Comparison of ENCODE assay signal across 7 cellular contexts in genomic region chr10:11016959-11017574, GRCh38. TPM values are rescaled to one million over a fixed set of nuclear protein-coding genes. Genes with fewer than 3 reads are reported as not detected.
DNase-seq lines count a peak whose midpoint lies in the region; ATAC-seq, FAIRE-seq and TF ChIP-seq lines count a peak whose summit lies in the region.

No MANE protein-coding gene starts in this region.

- TF ChIP-seq CTCF in H1 (IDR thresholded peaks at IDR 0.05; ENCODE audit: control extremely low read depth in 1 of 3, insufficient read depth in 1 of 3, low read depth in 1 of 3, low read length in 3 of 3): no peak
- TF ChIP-seq CTCF in neural cell (IDR thresholded peaks at IDR 0.05; ENCODE audit: poor library complexity, severe bottlenecking): no peak

- H3K9ac ChIP-seq in HUES6 (ENCODE audit: low read length) (peak overlapping the region; percentile 61), H1 (replicated peaks in 1 of 4; ENCODE audit: extremely low read depth in 1 of 4, low read depth in 3 of 4, low read length in 3 of 4) (peak overlapping the region; percentile 20 to 67 (median 49); a peak in 6 of 7 replicates), neural cell (ENCODE audit: low read length) (peak overlapping the region; percentile 64)

- TF ChIP-seq RAD21 in H1 (IDR thresholded peaks at IDR 0.05 in 1 of 2, conservative IDR thresholded peaks at IDR 0.05 in 1 of 2; ENCODE audit: low read depth in 2 of 2, low read length in 2 of 2) (no peak), neural cell (conservative IDR thresholded peaks at IDR 0.05) (peak; percentile 15)

- peak overlapping the region; percentile 88 for H2AFZ ChIP-seq in H1 (ENCODE audit: low read length)
- H2AFZ ChIP-seq in neural cell (ENCODE audit: low read depth, low read length): no peak overlapping the region

- CTCF ChIA-PET in H1 (lab: Charles Lee; ENCODE audit: partially characterized antibody): interaction anchor here (0.5 to 1.7 kb wide), 2 partner anchors 19 to 63 kb away, joined by 4 to 5 read pairs; no protein-coding TSS in a partner anchor

- no peak overlapping the region for H3K23ac ChIP-seq in H1 (ENCODE audit: insufficient read length)

- TF ChIP-seq EP300 in H1 (IDR thresholded peaks at IDR 0.05; ENCODE audit: borderline replicate concordance in 1 of 2, low read depth in 2 of 2, low read length in 2 of 2) (no peak), neural cell (conservative IDR thresholded peaks at IDR 0.05; ENCODE audit: poor library complexity, severe bottlenecking) (no peak)

- H3K4me2 ChIP-seq in H1 (ENCODE audit: insufficient read depth in 1 of 2, low read depth in 2 of 2, low read length in 2 of 2): peak overlapping the region; percentile 92 to 93
- no peak overlapping the region for H3K4me2 ChIP-seq in neural cell (ENCODE audit: low read length)

- H3K4me3 ChIP-seq in HUES6 (ENCODE audit: low read depth, low read length) (peak overlapping the region; percentile 68), H1 (ENCODE audit: extremely low read depth in 1 of 4, insufficient read depth in 2 of 4, low read depth in 3 of 4, low read length in 4 of 4) (peak overlapping the region; percentile 45 to 67 (median 62)), neural cell (ENCODE audit: low read length) (peak overlapping the region; percentile 67)

- H2BK12ac ChIP-seq in H1 (ENCODE audit: low read depth, low read length): no peak overlapping the region

- no peak overlapping the region for H4K5ac ChIP-seq in H1 (ENCODE audit: insufficient read length, low read depth, low read length)

- H4K91ac ChIP-seq in H1 (replicated peaks; ENCODE audit: insufficient read length, low read length): peak overlapping the region; percentile 79

- POLR2A ChIA-PET in H1 (lab: Charles Lee; ENCODE audit: partially characterized antibody): interaction anchor here (0.8 to 1.7 kb wide), 5 partner anchors 11 to 89 kb away, joined by 3 to 5 read pairs (median 4); no protein-coding TSS in a partner anchor

- H3K79me2 ChIP-seq in H1 (ENCODE audit: control insufficient read depth in 1 of 2, insufficient read depth in 2 of 2, low read length in 2 of 2): peaks cover 0 to 15% of the 10 kb centered on the region in 2 experiments; a peak in 2 of 4 replicates
- peaks cover 34% of the 10 kb centered on the region for H3K79me2 ChIP-seq in neural cell (replicated peaks; ENCODE audit: insufficient read depth, low read length)

- peak; percentile 34 for ATAC-seq in GM21367 (IDR thresholded peaks at IDR 0.05; ENCODE audit: unreplicated experiment)
- no peak for ATAC-seq in HG02840 (IDR thresholded peaks at IDR 0.05; ENCODE audit: low FRiP score, unreplicated experiment)

- H3K36me3 ChIP-seq in HUES6 (ENCODE audit: control insufficient read depth, insufficient read depth, low read length): no peaks in the 10 kb centered on the region
- no peaks in the 10 kb centered on the region for H3K36me3 ChIP-seq in H1 (ENCODE audit: control insufficient read depth in 2 of 4, insufficient read depth in 4 of 4, low read length in 3 of 4)
- H3K36me3 ChIP-seq in neural cell (ENCODE audit: insufficient read depth, low read length): no peaks in the 10 kb centered on the region

- H4K20me1 ChIP-seq in H1 (replicated peaks in 1 of 2; ENCODE audit: control insufficient read depth in 1 of 2, insufficient read depth in 2 of 2, low read length in 2 of 2) (no peaks in the 10 kb centered on the region), neural cell (ENCODE audit: insufficient read depth) (no peaks in the 10 kb centered on the region)

- no peak overlapping the region for H3K56ac ChIP-seq in H1 (replicated peaks; ENCODE audit: insufficient read length, low read depth, low read length)

- no peak overlapping the region for H3K14ac ChIP-seq in H1 (ENCODE audit: insufficient read length)

- H3K9me3 ChIP-seq in HUES6 (ENCODE audit: control insufficient read depth, insufficient read depth, low read depth, low read length): no peaks in the 10 kb centered on the region
- H3K9me3 ChIP-seq in H1 (ENCODE audit: insufficient read depth in 2 of 2, low read depth in 1 of 2, low read length in 1 of 2): no peaks in the 10 kb centered on the region
- H3K9me3 ChIP-seq in neural cell (ENCODE audit: low read length): no peaks in the 10 kb centered on the region

- no peak overlapping the region for H3K4ac ChIP-seq in H1 (replicated peaks; ENCODE audit: insufficient read length, low read depth, low read length)

- no peaks in the 10 kb centered on the region for H3K79me1 ChIP-seq in H1 (ENCODE audit: low read depth, low read length)

- 9% methylated on average over 19 of the region's 19 CpGs; no CpG with 5 or more reads in 1 of the 2 experiments for WGBS in H1 (ENCODE audit: extremely low coverage in 1 of 2, insufficient coverage in 1 of 2, insufficient read length in 1 of 2, insufficient replicate concordance in 2 of 2, low coverage in 1 of 2, low lambda C conversion rate in 2 of 2, missing lambda C conversion rate in 1 of 2), 2 experiments

- H2AK5ac ChIP-seq in H1 (ENCODE audit: low read depth, low read length): no peak overlapping the region

- no peak for DNase-seq in H1 (ENCODE audit: low read depth in 1 of 2, low spot score in 2 of 2)
- DNase-seq in NCI-H187 (lab: John Stamatoyannopoulos, UW): no peak
- no peak for DNase-seq in DMS153 treated with DMSO at 0.1 percent for 48 hours (lab: John Stamatoyannopoulos, UW; ENCODE audit: unreplicated experiment)

- H4K8ac ChIP-seq in H1 (ENCODE audit: extremely low read depth, insufficient read depth, low read length): peak overlapping the region; percentile 22; the same call in 1 of the 2 replicates

- H2BK20ac ChIP-seq in H1 (ENCODE audit: low read length): no peak overlapping the region

- H3K27me3 ChIP-seq in HUES6 (ENCODE audit: control insufficient read depth, insufficient read depth, low read length) (peaks cover 38% of the 10 kb centered on the region), H1 (replicated peaks in 1 of 4; ENCODE audit: control insufficient read depth in 3 of 4, extremely low read depth in 1 of 4, insufficient read depth in 3 of 4, low read length in 3 of 4) (peaks cover 0 to 3% (median under 1%) of the 10 kb centered on the region in 4 experiments; a peak in 3 of 7 replicates), neural cell (ENCODE audit: insufficient read depth, low read depth, low read length) (no peaks in the 10 kb centered on the region)

- FAIRE-seq in H1 (lab: Jason Lieb, UNC): no peak

- H3K27ac ChIP-seq in HUES6 (ENCODE audit: low read depth, low read length) (no peak overlapping the region), H1 (ENCODE audit: low read depth, low read length) (no peak overlapping the region; the same call in 1 of the 2 replicates), neural cell (ENCODE audit: low read length) (no peak overlapping the region)

- peak overlapping the region; percentile 66; the same call in 1 of the 2 replicates for H3K18ac ChIP-seq in H1 (ENCODE audit: extremely low read depth, low read length)

- H3K4me1 ChIP-seq in HUES6 (ENCODE audit: control insufficient read depth, insufficient read depth, low read length) (peaks cover 20% of the 10 kb centered on the region), H1 (replicated peaks in 1 of 4; ENCODE audit: control insufficient read depth in 3 of 4, insufficient read depth in 4 of 4, low read length in 3 of 4) (peaks cover 0 to 8% (median 1%) of the 10 kb centered on the region in 4 experiments; a peak in 3 of 7 replicates)

- no peak overlapping the region for H2BK120ac ChIP-seq in H1 (replicated peaks; ENCODE audit: low read depth, low read length)

- no peaks in the 10 kb centered on the region for H3K9me2 ChIP-seq in neural cell (ENCODE audit: insufficient read depth, low read length)

- peaks cover 7% of the 10 kb centered on the region for H3K23me2 ChIP-seq in H1 (ENCODE audit: low read depth, low read length)

- no peak overlapping the region for H2BK15ac ChIP-seq in H1 (ENCODE audit: low read length)

- no peaks in the 10 kb centered on the region for H3F3A ChIP-seq in neural cell (ENCODE audit: insufficient read depth, low read length, poor library complexity, severe bottlenecking)

- H2BK5ac ChIP-seq in H1 (ENCODE audit: low read depth, low read length): no peak overlapping the region

- TF ChIP-seq POLR2A in H1 (IDR thresholded peaks at IDR 0.05; ENCODE audit: control extremely low read depth in 1 of 2, low read depth in 2 of 2, low read length in 2 of 2): no peak

TF ChIP-seq in H1, 55 proteins besides CTCF, POLR2A, EP300 and RAD21 (continues in another document):
- TF ChIP-seq BACH1 (IDR thresholded peaks at IDR 0.05; ENCODE audit: low read length) (no peak), CREB1 (IDR thresholded peaks at IDR 0.05) (no peak), RXRA (IDR thresholded peaks at IDR 0.05; ENCODE audit: insufficient read depth, low read depth, low read length) (no peak), TBP (IDR thresholded peaks at IDR 0.05; ENCODE audit: low read depth, low read length) (no peak), YY1 (IDR thresholded peaks at IDR 0.05; ENCODE audit: low read depth, low read length) (no peak)

TF ChIP-seq in neural cell, 6 proteins besides CTCF, POLR2A, EP300 and RAD21 (continues in another document):
- no peak for TF ChIP-seq POLR2AphosphoS5 (IDR thresholded peaks at IDR 0.05)
- TF ChIP-seq SMC3 (conservative IDR thresholded peaks at IDR 0.05; ENCODE audit: poor library complexity): no peak

RNA-seq across cellular contexts. Expression of gene CELF2, which starts 0.6 kb away (rescaled TPM):
- 22.7 and 22.9 TPM in 2 replicates for total RNA-seq in H1 (2021; fragmentation: NEBNext Ultra II Directional; extraction: Animal tissue kit (Norgen Biotek cat#: 25700))
- polyA plus RNA-seq in H1 (2011; rRNA removed): 18.3 and 19.2 TPM in 2 replicates
- polyA plus RNA-seq in H1 (2011; cell fraction: cytosol; rRNA removed): 16.0 TPM
- polyA plus RNA-seq in H1 (2011; cell fraction: nucleus; rRNA removed): 36.7 TPM
- 13.4 to 16.8 TPM (median 16.0 TPM) in 4 replicates for polyA plus RNA-seq in H1 (2012, experiment 1 of 2)
- 1.7 TPM for polyA plus RNA-seq in H1 (2012, experiment 2 of 2)
- 11.7 TPM for polyA plus RNA-seq in H1 (2013, experiment 1 of 2)
- polyA plus RNA-seq in H1 (2013, experiment 2 of 2): 11.7 TPM
- polyA minus RNA-seq in H1 (2011; rRNA and poly(A)+ RNA removed): 32.5 and 40.9 TPM in 2 replicates
- 20.6 TPM for polyA minus RNA-seq in H1 (2011; cell fraction: cytosol; rRNA and poly(A)+ RNA removed)
- polyA minus RNA-seq in H1 (2011; cell fraction: nucleus; rRNA and poly(A)+ RNA removed): 42.3 TPM
- polyA plus RNA-seq in neural cell: 49.9 and 55.5 TPM in 2 replicates
- 142 and 166 TPM in 2 replicates for polyA minus RNA-seq in neural cell
